8 cellular contexts compared by ENCODE assay signal in genomic region chr11:2885676-2886081, GRCh38. TPM values are rescaled to one million over a fixed set of nuclear protein-coding genes. Genes with fewer than 3 reads are reported as not detected.
DNase-seq lines count a peak whose midpoint lies in the region; ATAC-seq and TF ChIP-seq lines count a peak whose summit lies in the region.

CDKN1C (minus strand) TSS chr11:2885775; CDS start chr11:2885456, 319 bp downstream.

- no peaks in the 10 kb centered on the region for H3K9me3 ChIP-seq in mucosa of rectum (ENCODE audit: control insufficient read depth in 2 of 2, low read length in 2 of 2)

- peaks cover 12 to 16% of the 10 kb centered on the region in 2 donors for H3K4me1 ChIP-seq in mucosa of rectum (ENCODE audit: control insufficient read depth in 2 of 2, insufficient read depth in 2 of 2, low read length in 2 of 2)

- ATAC-seq in GM19351 (IDR thresholded peaks at IDR 0.05; ENCODE audit: unreplicated experiment) (peak; percentile 74), HG03460 (IDR thresholded peaks at IDR 0.05; ENCODE audit: unreplicated experiment) (peak; percentile 71)

- DNase-seq in Ammon's horn (ENCODE audit: low spot score), result peak; percentile 93
- DNase-seq in NOMO-1 (lab: John Stamatoyannopoulos, UW; ENCODE audit: unreplicated experiment in 2 of 2), result peak; percentile 82 to 89
- DNase-seq in activated T-cell treated with anti-CD3 and anti-CD28 coated beads for 48 hours (ENCODE audit: low read depth), result peak; percentile 76
- DNase-seq in epithelial cell of proximal tubule (ENCODE audit: low read depth), result no peak
- peak; percentile 49 to 72 for DNase-seq in stimulated activated CD8-positive, alpha-beta memory T cell treated with anti-CD3 and anti-CD28 coated beads, Interleukin-4, amount 100 ng/mL, for 4 hours (ENCODE audit: low read depth in 2 of 2, low spot score in 1 of 2)

- H3K27ac ChIP-seq in mucosa of rectum (ENCODE audit: low read depth in 2 of 2, low read length in 2 of 2), result peak within 1 kb of the TSS; percentile 70

- peaks cover 3 to 8% of the 10 kb centered on the region in 2 donors for H3K27me3 ChIP-seq in mucosa of rectum (ENCODE audit: control insufficient read depth in 2 of 2, insufficient read depth in 2 of 2, low read length in 2 of 2)

- TF ChIP-seq CTCF in epithelial cell of proximal tubule (conservative IDR thresholded peaks at IDR 0.05; ENCODE audit: low read depth, low read length), result no peak

- H3K36me3 ChIP-seq in mucosa of rectum (ENCODE audit: control insufficient read depth in 2 of 2, insufficient read depth in 2 of 2, low read length in 2 of 2), result no peaks in the 10 kb centered on the region

- H3K4me3 ChIP-seq in epithelial cell of proximal tubule (ENCODE audit: low read depth, low read length), result peak within 1 kb of the TSS; percentile 63
- peak within 1 kb of the TSS; percentile 73 to 83 for H3K4me3 ChIP-seq in mucosa of rectum (ENCODE audit: low read length in 2 of 2)

- H3K9ac ChIP-seq in mucosa of rectum (ENCODE audit: low read depth in 1 of 2, low read length in 2 of 2), result peak within 1 kb of the TSS; percentile 60 to 81

RNA-seq across cellular contexts. Expression of gene CDKN1C, which starts in this region (rescaled TPM):
- total RNA-seq in epithelial cell of proximal tubule, result 12.7 and 27.7 TPM in 2 replicates
